13 cellular contexts compared by ENCODE assay signal in the genomic region with DNA sequence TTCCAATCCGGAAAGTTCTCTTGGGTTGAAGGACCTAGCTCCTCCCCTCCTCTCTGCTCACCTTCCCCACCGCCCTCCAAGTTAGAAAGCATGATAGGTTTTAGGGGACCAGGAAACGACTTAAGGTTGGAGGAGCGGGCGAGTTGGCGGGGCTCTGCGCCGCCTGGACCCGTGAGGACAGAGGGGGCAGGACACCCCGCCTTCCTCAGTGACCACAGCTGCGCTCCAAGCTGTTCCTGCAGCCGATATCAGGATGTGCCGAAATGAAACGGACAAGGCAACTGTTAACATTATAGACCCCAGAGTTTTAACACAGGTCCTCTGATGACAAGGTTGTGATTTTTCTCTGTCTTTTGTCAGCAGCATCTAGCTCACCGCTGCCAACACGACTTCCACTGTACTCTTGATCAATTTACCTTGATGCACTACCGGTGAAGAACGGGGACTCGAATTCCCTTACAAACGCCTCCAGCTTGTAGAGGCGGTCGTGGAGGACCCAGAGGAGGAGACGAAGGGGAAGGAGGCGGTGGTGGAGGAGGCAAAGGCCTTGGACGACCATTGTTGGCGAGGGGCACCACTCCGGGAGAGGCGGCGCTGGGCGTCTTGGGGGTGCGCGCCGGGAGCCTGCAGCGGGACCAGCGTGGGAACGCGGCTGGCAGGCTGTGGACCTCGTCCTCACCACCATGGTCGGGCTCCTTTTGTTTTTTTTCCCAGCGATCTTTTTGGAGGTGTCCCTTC. TPM values are rescaled to one million over a fixed set of nuclear protein-coding genes. Genes with fewer than 3 reads are reported as not detected.
DNase-seq lines count a peak whose midpoint lies in the region; ATAC-seq and TF ChIP-seq lines count a peak whose summit lies in the region.
"Had no signal": no experiment of that assay in that cellular context is flagged by ENCODE, and none has a peak within 500 bp of the region (broad histone marks: within the 10 kb centered on the region; RNA-seq: fewer than 3 reads in every experiment).

A gene (plus strand): TSS at position 228 of the 738 bp plus-strand sequence. CDS start 456 bp downstream, at position 684.

- H3K9me3 ChIP-seq in iPS-15b (ENCODE audit: control insufficient read depth, insufficient read depth, low read length), result no peaks in the 10 kb centered on the region
- H3K9me3 ChIP-seq: A549, mucosa of descending colon, upper lobe of right lung had no signal

- H3K27ac ChIP-seq in caudate nucleus (ENCODE audit: low read depth, low read length), result peak within 1 kb of the TSS; percentile 26
- H3K27ac ChIP-seq: A549, upper lobe of right lung had no signal

- TF ChIP-seq CTCF in omental fat pad (IDR thresholded peaks at IDR 0.05), result no peak

- ATAC-seq in HG03457 (IDR thresholded peaks at IDR 0.05; ENCODE audit: unreplicated experiment) (no peak), omental fat pad (ENCODE audit: low FRiP score) (no peak)

- H3K4me1 ChIP-seq in iPS-15b (ENCODE audit: control insufficient read depth, insufficient read depth, low read length), result no peaks in the 10 kb centered on the region
- H3K4me1 ChIP-seq: A549, upper lobe of right lung had no signal

- no peak within 1 kb of the TSS for H3K9ac ChIP-seq in iPS-15b (ENCODE audit: low read depth, low read length)

- peak within 1 kb of the TSS; percentile 83 for H3K4me3 ChIP-seq in iPS-15b (ENCODE audit: low read depth, low read length)
- H3K4me3 ChIP-seq: A549, mucosa of descending colon, upper lobe of right lung had no signal

- no peaks in the 10 kb centered on the region for H3K36me3 ChIP-seq in iPS-15b (ENCODE audit: control insufficient read depth, insufficient read depth, low read length)
- H3K36me3 ChIP-seq: upper lobe of right lung had no signal

- peak; percentile 24 for DNase-seq in NCI-H748 (lab: John Stamatoyannopoulos, UW; ENCODE audit: unreplicated experiment)
- no peak for DNase-seq in NCI-H748 treated with DMSO at 0.1 percent for 48 hours (lab: John Stamatoyannopoulos, UW)
- DNase-seq in caudate nucleus (lab: John Stamatoyannopoulos, UW), result peak in 10 of 61 donors; percentile 7 to 49 (median 19)
- peak; percentile 54 for DNase-seq in retina
- no peak for DNase-seq in UCSD-AML1 (lab: John Stamatoyannopoulos, UW; ENCODE audit: unreplicated experiment)
- no peak for DNase-seq in omental fat pad (ENCODE audit: low spot score)
- DNase-seq: NCI-H1092 treated with DMSO at 0.1 percent for 48 hours, NCI-H510A had no signal

- peaks cover 45% of the 10 kb centered on the region for H3K27me3 ChIP-seq in iPS-15b (ENCODE audit: control insufficient read depth, insufficient read depth, low read length)

RNA-seq across cellular contexts. Expression of the gene that starts here (rescaled TPM):
- total RNA-seq in omental fat pad, result under 1 TPM in 1 of 4 donors, not detected in 3; 0.16 TPM

Comparison
In these comparisons a context has a peak if more than half of its experiments do, and no peak if none do; other contexts are left out.
1. DNase-seq: peak in NCI-H748 (single experiment) and retina (single experiment); none in NCI-H748 treated with DMSO at 0.1 percent for 48 hours (single experiment), UCSD-AML1 (single experiment) and omental fat pad (single experiment).